Comparison of ENCODE assay signal across 10 cellular contexts in genomic region chr13:20945952-20946383, GRCh38. TPM values are rescaled to one million over a fixed set of nuclear protein-coding genes. Genes with fewer than 3 reads are reported as not detected.
DNase-seq lines count a peak whose midpoint lies in the region; ATAC-seq, FAIRE-seq and TF ChIP-seq lines count a peak whose summit lies in the region.
"Had no signal": no experiment of that assay in that cellular context is flagged by ENCODE, and none has a peak within 500 bp of the region (broad histone marks: within the 10 kb centered on the region; RNA-seq: fewer than 3 reads in every experiment).

No MANE protein-coding gene starts in this region.

- peaks cover 39% of the 10 kb centered on the region for H3K27me3 Mint-ChIP-seq in activated CD4-positive, alpha-beta memory T cell treated with anti-CD3 and anti-CD28 coated beads for 36 hours

- FAIRE-seq in GM12891 (lab: Jason Lieb, UNC) = no peak
- FAIRE-seq: islet of Langerhans had no signal

- no peak for TF ChIP-seq POLR2A in GM12891 (IDR thresholded peaks at IDR 0.05; ENCODE audit: low read depth, low read length)
- TF ChIP-seq POLR2A in heart left ventricle (IDR thresholded peaks at IDR 0.05) = no peak

- H3K27ac Mint-ChIP-seq in activated CD4-positive, alpha-beta memory T cell treated with anti-CD3 and anti-CD28 coated beads for 36 hours = no peak overlapping the region

- CTCF ChIA-PET in activated CD4-positive, alpha-beta memory T cell treated with anti-CD3 and anti-CD28 coated beads for 36 hours (lab: Charles Lee) = no interaction called here

- intact Hi-C loops in activated CD4-positive, alpha-beta memory T cell treated with anti-CD3 and anti-CD28 coated beads for 36 hours (cut with micrococcal nuclease) = loop anchor here (10.0 kb wide), 1 partner anchor 119 kb away; the partner anchor contains the start of gene LATS2
- intact Hi-C loops in heart left ventricle (cut with DNase I) = loop anchor here in 5 of 10 donors (2.0 to 10.0 kb wide), 6 partner anchors 109 to 539 kb away; partner anchors contain the start of gene LATS2 (in 3 of the 5)
- intact Hi-C loops in posterior vena cava (cut with DNase I) = loop anchor here in 1 of 2 donors (10.0 kb wide), 1 partner anchor 349 kb away; no protein-coding TSS in a partner anchor

- ATAC-seq in heart left ventricle = peak in 3 of 4 donors; percentile 37 to 46 (median 38)
- no peak for ATAC-seq in HG02642 (IDR thresholded peaks at IDR 0.05; ENCODE audit: poor library complexity, unreplicated experiment)
- no peak for ATAC-seq in GM21447 (IDR thresholded peaks at IDR 0.05; ENCODE audit: unreplicated experiment)

- H3K27ac ChIP-seq in heart left ventricle = no peak overlapping the region

- H3K27me3 ChIP-seq in heart left ventricle = peaks cover 0 to 14% (median 4%) of the 10 kb centered on the region in 9 donors

- peak overlapping the region in 9 of 12 donors; percentile 10 to 40 (median 28) for H3K4me3 ChIP-seq in heart left ventricle

- H3K9me3 ChIP-seq in heart left ventricle = no peaks in the 10 kb centered on the region

- no peak for TF ChIP-seq CTCF in heart left ventricle (IDR thresholded peaks at IDR 0.05)

- no peaks in the 10 kb centered on the region for H3K36me3 ChIP-seq in heart left ventricle

- DNase-seq in GM12891 (ENCODE audit: insufficient read length, low spot score) (no peak), heart left ventricle (peak in 3 of 5 donors; percentile 20 to 42 (median 23)), posterior vena cava (ENCODE audit: low spot score) (peak; percentile 83), germinal center (ENCODE audit: low spot score) (no peak), SKM-1 (lab: John Stamatoyannopoulos, UW; ENCODE audit: unreplicated experiment) (no peak)
- peak; percentile 12 for DNase-seq in activated CD4-positive, alpha-beta memory T cell treated with anti-CD3 and anti-CD28 coated beads for 36 hours
- DNase-seq: activated gamma-delta T cell had no signal

- POLR2A ChIA-PET in activated CD4-positive, alpha-beta memory T cell treated with anti-CD3 and anti-CD28 coated beads for 36 hours (lab: Charles Lee) = no interaction called here

- no peaks in the 10 kb centered on the region for H3K36me3 Mint-ChIP-seq in activated CD4-positive, alpha-beta memory T cell treated with anti-CD3 and anti-CD28 coated beads for 36 hours

- WGBS in heart left ventricle, 4 donors = 4 to 7% (median 4%) methylated on average over 27 to 29 of the region's 29 CpGs

- H3K4me1 ChIP-seq in heart left ventricle = peaks cover 0 to 15% (median 2%) of the 10 kb centered on the region in 12 donors

- H3K9me3 Mint-ChIP-seq in activated CD4-positive, alpha-beta memory T cell treated with anti-CD3 and anti-CD28 coated beads for 36 hours = no peaks in the 10 kb centered on the region

- H3K4me3 Mint-ChIP-seq in activated CD4-positive, alpha-beta memory T cell treated with anti-CD3 and anti-CD28 coated beads for 36 hours = no peak overlapping the region

- H3K4me1 Mint-ChIP-seq in activated CD4-positive, alpha-beta memory T cell treated with anti-CD3 and anti-CD28 coated beads for 36 hours (ENCODE audit: low read depth) = peaks cover 5% of the 10 kb centered on the region

TF ChIP-seq in GM12891, 5 proteins besides CTCF, POLR2A, EP300 and RAD21:
- no peak for TF ChIP-seq TAF1 (IDR thresholded peaks at IDR 0.05; ENCODE audit: low read depth, low read length)
- peak; percentile 31 for TF ChIP-seq SPI1 (IDR thresholded peaks at IDR 0.05; ENCODE audit: low read depth, low read length)

RNA-seq across cellular contexts. Expression of gene XPO4, which starts 43.4 kb away (rescaled TPM):
- polyA plus RNA-seq in GM12891 (2012; ENCODE audit: low read depth, missing spikeins) = 5.7 TPM
- 10 to 100 TPM; 24.8 to 25.1 TPM for total RNA-seq in activated CD4-positive, alpha-beta memory T cell treated with anti-CD3 and anti-CD28 coated beads for 36 hours
- 10 to 100 TPM; 18.5 to 53.7 (median 28.4) TPM for total RNA-seq in heart left ventricle
- polyA plus RNA-seq in heart left ventricle = 1 to 10 TPM; 4.8 to 6.8 TPM
- 10 to 100 TPM; 11.8 to 12.8 TPM for total RNA-seq in posterior vena cava

Comparison
In these comparisons a context has a peak if more than half of its experiments do, and no peak if none do; other contexts are left out.
1. DNase-seq: peak in activated CD4-positive, alpha-beta memory T cell treated with anti-CD3 and anti-CD28 coated beads for 36 hours (single experiment), heart left ventricle (3 of 5) and posterior vena cava (single experiment); none in GM12891 (single experiment), germinal center (single experiment) and SKM-1 (single experiment).
2. ATAC-seq: peak in heart left ventricle (3 of 4); none in HG02642 (single experiment) and GM21447 (single experiment).